8 cellular contexts compared by ENCODE assay signal in the genomic region with DNA sequence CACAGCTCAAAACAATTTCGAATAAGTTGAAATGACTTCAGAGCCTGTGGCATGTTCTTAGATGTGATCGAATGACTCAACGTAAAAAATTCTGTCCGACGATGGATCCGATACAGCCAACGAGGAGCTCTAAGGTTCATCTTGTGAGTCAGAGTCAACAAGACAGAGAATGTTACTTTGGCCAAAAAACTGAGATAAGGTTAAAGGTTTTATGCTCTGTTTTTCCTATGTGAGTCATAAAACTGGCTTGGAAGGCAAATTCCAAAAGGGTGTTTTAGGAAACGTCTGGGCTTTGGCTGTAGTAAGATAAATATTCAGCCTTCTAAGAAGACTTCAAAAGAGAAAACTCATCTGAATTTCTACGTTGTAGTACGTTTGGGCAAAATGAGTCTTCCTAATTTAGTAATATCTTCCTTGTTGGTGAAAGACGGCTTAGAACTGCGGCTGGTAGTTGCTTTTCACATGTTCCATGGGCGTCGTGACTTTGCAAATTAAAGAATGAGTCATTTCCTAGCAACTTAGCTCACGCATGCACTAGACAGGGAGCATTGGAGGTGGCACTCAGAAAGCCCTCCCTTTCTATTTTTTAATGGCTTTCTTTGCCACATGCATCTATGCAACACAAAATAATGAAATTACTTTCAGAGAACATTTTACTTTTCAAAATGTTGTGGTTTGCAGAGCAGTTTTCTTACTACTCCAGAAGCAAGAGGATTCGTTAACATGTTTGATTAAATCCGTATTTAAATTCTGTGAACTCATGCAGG.
DNase-seq lines count a peak whose midpoint lies in the region; ATAC-seq and TF ChIP-seq lines count a peak whose summit lies in the region.

No MANE protein-coding gene starts in this region.

- peak; percentile 24 for DNase-seq in CMK (ENCODE audit: low read depth)
- DNase-seq in RWPE1 (ENCODE audit: low spot score): peak; percentile 87
- DNase-seq in islet precursor cell: peak; percentile 89
- DNase-seq in stimulated activated CD4-positive, alpha-beta T cell treated with anti-CD3 and anti-CD28 coated beads, Interleukin-1b, Interleukin-23, amount 100 ng/mL, for 48 hours: peak; percentile 71
- DNase-seq in NCI-H1092 (lab: John Stamatoyannopoulos, UW): no peak

- TF ChIP-seq CTCF in RWPE1 (conservative IDR thresholded peaks at IDR 0.05; ENCODE audit: low read depth): no peak

- H3K27ac ChIP-seq in RWPE1 (peak overlapping the region; percentile 98), angular gyrus (ENCODE audit: low read depth, low read length) (peak overlapping the region; percentile 22)

- POLR2A ChIA-PET in RWPE1 (lab: Yijun Ruan, JAX; ENCODE audit: low non-redundant PET): no interaction called here

- CTCF ChIA-PET in RWPE1 (lab: Yijun Ruan, JAX): interaction anchor here (0.6 kb wide), 1 partner anchor 1959 kb away, joined by 3 read pairs; no protein-coding TSS in a partner anchor

- ATAC-seq in HG02623 (IDR thresholded peaks at IDR 0.05; ENCODE audit: unreplicated experiment) (peak; percentile 78), HG03025 (IDR thresholded peaks at IDR 0.05; ENCODE audit: low FRiP score, unreplicated experiment) (no peak)
